Comparison of ENCODE assay signal across 10 cellular contexts in genomic region chr3:196633658-196634151, GRCh38. TPM values are rescaled to one million over a fixed set of nuclear protein-coding genes. Genes with fewer than 3 reads are reported as not detected.
DNase-seq lines count a peak whose midpoint lies in the region; ATAC-seq and TF ChIP-seq lines count a peak whose summit lies in the region.
"Had no signal": no experiment of that assay in that cellular context is flagged by ENCODE, and none has a peak within 500 bp of the region (broad histone marks: within the 10 kb centered on the region; RNA-seq: fewer than 3 reads in every experiment).

No MANE protein-coding gene starts in this region.

- no peak for DNase-seq in activated naive CD4-positive, alpha-beta T cell treated with anti-CD3 and anti-CD28 coated beads, Interleukin-2, amount 50 U/mL, for 72 hours (ENCODE audit: low spot score in 2 of 2)
- no peak for DNase-seq in transverse colon
- no peak for DNase-seq in NCI-H2081 (lab: John Stamatoyannopoulos, UW)
- DNase-seq in NCI-H2227 treated with DMSO at 0.1 percent for 48 hours (lab: John Stamatoyannopoulos, UW), result no peak
- no peak for DNase-seq in kidney glomerular epithelial cell (lab: John Stamatoyannopoulos, UW)
- DNase-seq: midbrain, NCI-H1092 had no signal

- H3K27ac ChIP-seq in VCaP (peak overlapping the region; percentile 87; the same call in 1 of the 2 replicates), iPS-20b (ENCODE audit: low read length) (peak overlapping the region; percentile 91), transverse colon (peak overlapping the region; percentile 92 to 94 (median 94))

- intact Hi-C loops in transverse colon (cut with DNase I; ENCODE audit: low total_unique reads), result no loop called here

- H3K27ac Mint-ChIP-seq in activated naive CD4-positive, alpha-beta T cell treated with anti-CD3 and anti-CD28 coated beads, Interleukin-2, amount 50 U/mL, for 24 hours, result no peak overlapping the region
- peak overlapping the region in 1 of 2 donors; percentile 92 for H3K27ac Mint-ChIP-seq in activated naive CD4-positive, alpha-beta T cell treated with anti-CD3 and anti-CD28 coated beads, Interleukin-2, amount 50 U/mL, for 72 hours

- no peaks in the 10 kb centered on the region for H3K36me3 Mint-ChIP-seq in activated naive CD4-positive, alpha-beta T cell treated with anti-CD3 and anti-CD28 coated beads, Interleukin-2, amount 50 U/mL, for 24 hours
- H3K36me3 Mint-ChIP-seq in activated naive CD4-positive, alpha-beta T cell treated with anti-CD3 and anti-CD28 coated beads, Interleukin-2, amount 50 U/mL, for 72 hours, result no peaks in the 10 kb centered on the region

- no peak for ATAC-seq in activated naive CD4-positive, alpha-beta T cell treated with anti-CD3 and anti-CD28 coated beads, Interleukin-2, amount 50 U/mL, for 72 hours

- WGBS in transverse colon (ENCODE audit: low coverage in 1 of 2), 2 donors, result 92% methylated on average over 12 of the region's 12 CpGs; no CpG with 5 or more reads in 1 of the 2 donors

- H3K9me3 Mint-ChIP-seq in activated naive CD4-positive, alpha-beta T cell treated with anti-CD3 and anti-CD28 coated beads, Interleukin-2, amount 50 U/mL, for 24 hours, result no peaks in the 10 kb centered on the region
- H3K9me3 Mint-ChIP-seq in activated naive CD4-positive, alpha-beta T cell treated with anti-CD3 and anti-CD28 coated beads, Interleukin-2, amount 50 U/mL, for 72 hours, result no peaks in the 10 kb centered on the region

- peaks cover 66% of the 10 kb centered on the region for H3K4me1 Mint-ChIP-seq in activated naive CD4-positive, alpha-beta T cell treated with anti-CD3 and anti-CD28 coated beads, Interleukin-2, amount 50 U/mL, for 24 hours

- H3K4me1 ChIP-seq in iPS-20b (ENCODE audit: insufficient read depth, low read length), result peaks cover 7% of the 10 kb centered on the region; the same call in 1 of the 2 replicates
- H3K4me1 ChIP-seq in transverse colon, result peaks cover 4 to 20% (median 11%) of the 10 kb centered on the region in 4 donors

- H3K4me3 ChIP-seq in iPS-20b (ENCODE audit: low read length) (0 out of 2 replicates have a peak overlapping the region, but pooled peaks have one; percentile 80), transverse colon (peak overlapping the region in 1 of 4 donors; percentile 65)

- no peaks in the 10 kb centered on the region for H3K27me3 Mint-ChIP-seq in activated naive CD4-positive, alpha-beta T cell treated with anti-CD3 and anti-CD28 coated beads, Interleukin-2, amount 50 U/mL, for 24 hours

- TF ChIP-seq POLR2A in transverse colon (IDR thresholded peaks at IDR 0.05), result no peak

- no peak for TF ChIP-seq CTCF in VCaP (conservative IDR thresholded peaks at IDR 0.05)
- no peak for TF ChIP-seq CTCF in transverse colon (IDR thresholded peaks at IDR 0.05)

- H3K9ac ChIP-seq in iPS-20b (ENCODE audit: low read depth, low read length), result peak overlapping the region; percentile 87; the same call in 1 of the 2 replicates

- in situ Hi-C loops in transverse colon (cut with MboI; ENCODE audit: low pct_ligation_motif_present in 1 of 4, low pct_unique_long_range_greater_than_20kb in 1 of 4, low sequenced_read_pairs in 3 of 4), result no loop called here

- H3K36me3 ChIP-seq in iPS-20b (ENCODE audit: insufficient read depth, low read depth, low read length), result no peaks in the 10 kb centered on the region
- H3K36me3 ChIP-seq in transverse colon, result no peaks in the 10 kb centered on the region

- H3K4me3 Mint-ChIP-seq in activated naive CD4-positive, alpha-beta T cell treated with anti-CD3 and anti-CD28 coated beads, Interleukin-2, amount 50 U/mL, for 24 hours, result peak overlapping the region; percentile 39

- peaks cover 4% of the 10 kb centered on the region for H3K27me3 ChIP-seq in iPS-20b (ENCODE audit: insufficient read depth, low read length)
- H3K27me3 ChIP-seq in transverse colon, result peaks cover 9% of the 10 kb centered on the region

- H3K9me3 ChIP-seq in iPS-20b (ENCODE audit: insufficient read depth, low read depth, low read length) (no peaks in the 10 kb centered on the region), transverse colon (no peaks in the 10 kb centered on the region)

- TF ChIP-seq EP300 in transverse colon (IDR thresholded peaks at IDR 0.05; ENCODE audit: low read depth), result no peak

RNA-seq across cellular contexts. Expression of gene NRROS, which starts 5.8 kb away (rescaled TPM):
- 10 to 100 TPM; 17.2 to 27.7 TPM for total RNA-seq in activated naive CD4-positive, alpha-beta T cell treated with anti-CD3 and anti-CD28 coated beads, Interleukin-2, amount 50 U/mL, for 72 hours
- 1 to 10 TPM in 2 of 4 donors, not detected in 2; 2.5 to 3.7 TPM for total RNA-seq in transverse colon
